In the genomic region with DNA sequence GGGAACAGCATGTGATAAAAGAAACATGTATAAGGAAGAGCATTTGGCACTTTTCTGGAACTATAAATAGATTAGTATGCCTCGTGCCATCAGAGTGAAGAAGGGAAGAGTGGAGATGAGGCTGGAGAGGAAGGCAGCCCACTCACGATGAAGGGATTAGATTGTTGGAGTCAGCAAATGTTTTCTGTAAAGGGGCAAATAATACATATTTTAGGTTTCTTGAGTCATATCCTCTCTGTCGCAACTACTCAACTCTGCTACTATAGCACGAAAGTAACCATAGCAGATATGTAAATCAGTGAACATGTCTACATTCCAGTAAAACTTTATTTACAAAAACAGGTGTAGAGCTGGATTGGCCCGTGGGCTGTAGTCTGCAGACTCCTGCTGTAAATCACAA, we compare ENCODE assay signal across 8 cellular contexts.
DNase-seq lines count a peak whose midpoint lies in the region; ATAC-seq, FAIRE-seq and TF ChIP-seq lines count a peak whose summit lies in the region.

No MANE protein-coding gene starts in this region.

- POLR2A ChIA-PET in IMR-90 (lab: Charles Lee; ENCODE audit: unreplicated experiment): no interaction called here

- H2BK5ac ChIP-seq in IMR-90 (ENCODE audit: low read depth, low read length, poor library complexity, severe bottlenecking): peak overlapping the region; percentile 76
- no peak overlapping the region for H2BK5ac ChIP-seq in mesendoderm (ENCODE audit: low read length)

- H3K9ac ChIP-seq in IMR-90 (ENCODE audit: low read depth, low read length) (no peak overlapping the region), mucosa of rectum (ENCODE audit: low read depth in 1 of 2, low read length in 2 of 2) (no peak overlapping the region), mesendoderm (ENCODE audit: low read length) (no peak overlapping the region)

- H4K8ac ChIP-seq in IMR-90 (ENCODE audit: low read depth in 2 of 2, low read length in 2 of 2) (peak overlapping the region; percentile 23 to 91; a peak in 3 of 4 replicates), mesendoderm (ENCODE audit: low read depth, low read length) (no peak overlapping the region)

- intact Hi-C loops in IMR-90 (cut with micrococcal nuclease): loop anchor here (2.0 to 10.0 kb wide), 4 partner anchors 57 to 689 kb away; partner anchors contain the start of genes MAN1A2 and TTF2
- intact Hi-C loops in body of pancreas (cut with DNase I): no loop called here

- H3K27ac ChIP-seq in IMR-90 (ENCODE audit: insufficient read depth, low read length): peak overlapping the region; percentile 64; the same call in 1 of the 2 replicates
- H3K27ac ChIP-seq in body of pancreas: peak overlapping the region; percentile 63 to 79 (median 73)
- H3K27ac ChIP-seq in mucosa of rectum (ENCODE audit: low read depth in 2 of 2, low read length in 2 of 2): peak overlapping the region in 1 of 2 donors; percentile 38
- no peak overlapping the region for H3K27ac ChIP-seq in small intestine (ENCODE audit: low read depth in 1 of 2, low read length in 1 of 2)
- H3K27ac ChIP-seq in mesendoderm (ENCODE audit: low read depth, low read length): no peak overlapping the region

- H3K4ac ChIP-seq in IMR-90 (ENCODE audit: low read depth, low read length) (peak overlapping the region; percentile 94), mesendoderm (ENCODE audit: low read depth, low read length) (no peak overlapping the region)

- H3K4me1 ChIP-seq in IMR-90 (ENCODE audit: control insufficient read depth, insufficient read depth, low read length) (peaks cover 14% of the 10 kb centered on the region), body of pancreas (peaks cover 77% of the 10 kb centered on the region), mucosa of rectum (ENCODE audit: control insufficient read depth in 2 of 2, insufficient read depth in 2 of 2, low read length in 2 of 2) (peaks cover 11 to 13% of the 10 kb centered on the region in 2 donors), small intestine (ENCODE audit: control insufficient read depth in 2 of 2, insufficient read depth in 1 of 2, low read depth in 1 of 2, low read length in 1 of 2) (no peaks in the 10 kb centered on the region), mesendoderm (ENCODE audit: control insufficient read depth, low read depth, low read length) (peaks cover 2% of the 10 kb centered on the region)

- H2BK120ac ChIP-seq in IMR-90 (ENCODE audit: low read depth, low read length) (peak overlapping the region; percentile 95), mesendoderm (ENCODE audit: low read depth, low read length) (no peak overlapping the region)

- H2AK5ac ChIP-seq in IMR-90 (ENCODE audit: low read depth, low read length) (peak overlapping the region; percentile 91), mesendoderm (ENCODE audit: low read length) (no peak overlapping the region)

- ATAC-seq in IMR-90 (ENCODE audit: low read depth): peak; percentile 76
- ATAC-seq in body of pancreas: peak; percentile 8

- H4K5ac ChIP-seq in IMR-90 (ENCODE audit: low read depth, low read length) (no peak overlapping the region; the same call in 1 of the 2 replicates), mesendoderm (ENCODE audit: low read length) (no peak overlapping the region)

- in situ Hi-C loops in IMR-90 (cut with MboI; ENCODE audit: low sequenced_read_pairs): loop anchor here (10.0 to 25.0 kb wide), 3 partner anchors 134 to 391 kb away; partner anchors contain the start of genes MAN1A2 and TENT5C

- TF ChIP-seq POLR2A in IMR-90 (IDR thresholded peaks at IDR 0.05; ENCODE audit: low read depth, low read length): no peak
- no peak for TF ChIP-seq POLR2A in body of pancreas (IDR thresholded peaks at IDR 0.05)

- H4K91ac ChIP-seq in IMR-90 (ENCODE audit: insufficient read depth, low read depth, low read length): peak overlapping the region; percentile 72

- peak overlapping the region; percentile 69 for H3K14ac ChIP-seq in IMR-90 (replicated peaks; ENCODE audit: low read depth, low read length)

- H3K79me1 ChIP-seq in IMR-90 (ENCODE audit: low read depth in 1 of 2, low read length in 2 of 2): peaks cover 0 to 12% of the 10 kb centered on the region in 2 experiments; a peak in 2 of 4 replicates
- H3K79me1 ChIP-seq in mesendoderm (ENCODE audit: low read length): no peaks in the 10 kb centered on the region

- H2AFZ ChIP-seq in IMR-90 (replicated peaks; ENCODE audit: low read length, poor library complexity): peak overlapping the region; percentile 81

- no peaks in the 10 kb centered on the region for H4K20me1 ChIP-seq in IMR-90 (ENCODE audit: insufficient read depth, low read length)

- peaks cover 11% of the 10 kb centered on the region for H3K9me1 ChIP-seq in IMR-90 (ENCODE audit: insufficient read depth, low read length)

- H2BK15ac ChIP-seq in IMR-90 (ENCODE audit: low read depth, low read length): peak overlapping the region; percentile 83; the same call in 1 of the 3 replicates
- no peak overlapping the region for H2BK15ac ChIP-seq in mesendoderm (replicated peaks; ENCODE audit: low read depth)

- CTCF ChIA-PET in IMR-90 (lab: Yijun Ruan, JAX): interaction anchor here (0.6 to 2.6 kb wide), 22 partner anchors 8 to 245 kb away, joined by 3 to 17 read pairs (median 4); no protein-coding TSS in a partner anchor

- TF ChIP-seq RAD21 in IMR-90 (IDR thresholded peaks at IDR 0.05; ENCODE audit: low read length): no peak; the same call in 1 of the 2 replicates

- H3K9me3 ChIP-seq in IMR-90 (ENCODE audit: control insufficient read depth, insufficient read depth, low read length): no peaks in the 10 kb centered on the region
- H3K9me3 ChIP-seq in body of pancreas: no peaks in the 10 kb centered on the region
- no peaks in the 10 kb centered on the region for H3K9me3 ChIP-seq in mucosa of rectum (ENCODE audit: control insufficient read depth in 2 of 2, low read length in 2 of 2)
- no peaks in the 10 kb centered on the region for H3K9me3 ChIP-seq in small intestine (ENCODE audit: control insufficient read depth, low read depth)

- no peaks in the 10 kb centered on the region for H3K79me2 ChIP-seq in mesendoderm (ENCODE audit: control insufficient read depth, insufficient read depth, low read length)

- dilution Hi-C loops in IMR-90 (cut with HindIII; ENCODE audit: low sequenced_read_pairs, unreplicated experiment): no loop called here

- no peak overlapping the region for H2AK9ac ChIP-seq in IMR-90 (replicated peaks; ENCODE audit: low read depth, low read length, poor library complexity)

- H3K4me2 ChIP-seq in IMR-90 (ENCODE audit: low read depth, low read length): peak overlapping the region; percentile 66
- H3K4me2 ChIP-seq in mesendoderm (ENCODE audit: low read length): no peak overlapping the region

- H3K4me3 ChIP-seq in IMR-90 (ENCODE audit: insufficient read depth, low read depth, low read length) (no peak overlapping the region), body of pancreas (no peak overlapping the region), mucosa of rectum (ENCODE audit: low read length in 2 of 2) (peak overlapping the region; percentile 57 to 61), small intestine (ENCODE audit: low read depth in 1 of 2, low read length in 2 of 2) (no peak overlapping the region), mesendoderm (ENCODE audit: low read length) (no peak overlapping the region)

- peak overlapping the region; percentile 98 for H2BK20ac ChIP-seq in IMR-90 (ENCODE audit: low read depth, low read length)

- no peak for FAIRE-seq in small intestine (lab: Jason Lieb, UNC)

- no peaks in the 10 kb centered on the region for H3K27me3 ChIP-seq in IMR-90 (ENCODE audit: control insufficient read depth, insufficient read depth, low read length)
- H3K27me3 ChIP-seq in body of pancreas: no peaks in the 10 kb centered on the region
- H3K27me3 ChIP-seq in mucosa of rectum (ENCODE audit: control insufficient read depth in 2 of 2, insufficient read depth in 2 of 2, low read length in 2 of 2): no peaks in the 10 kb centered on the region
- no peaks in the 10 kb centered on the region for H3K27me3 ChIP-seq in small intestine (ENCODE audit: control insufficient read depth in 2 of 2, insufficient read depth in 2 of 2, low read length in 2 of 2)
- H3K27me3 ChIP-seq in mesendoderm (ENCODE audit: insufficient read depth, low read length, poor library complexity): no peaks in the 10 kb centered on the region

- 0% methylated on average over 1 of the region's 5 CpGs; no CpG with 5 or more reads in 1 of the 2 experiments for WGBS in IMR-90 (ENCODE audit: extremely low coverage in 2 of 2, insufficient read length in 1 of 2), 2 experiments
- 25 to 26% methylated on average over 5 of the region's 5 CpGs for WGBS in body of pancreas, 2 donors
- WGBS in small intestine, 3 donors: 34 to 43% (median 39%) methylated on average over 5 of the region's 5 CpGs
- WGBS in mesendoderm (ENCODE audit: extremely low coverage, insufficient coverage, low lambda C conversion rate): no CpG with 5 or more reads among the region's 5 CpGs

- H3K18ac ChIP-seq in IMR-90 (ENCODE audit: low read depth, low read length) (peak overlapping the region; percentile 82), mesendoderm (ENCODE audit: low read length) (no peak overlapping the region)

- no peak for TF ChIP-seq CTCF in AG09319 (IDR thresholded peaks at IDR 0.05; ENCODE audit: low read depth, low read length)
- no peak for TF ChIP-seq CTCF in IMR-90 (conservative IDR thresholded peaks at IDR 0.05; ENCODE audit: low read depth, low read length)
- TF ChIP-seq CTCF in body of pancreas (IDR thresholded peaks at IDR 0.05): no peak

- BruUV-seq in IMR-90 (replicated peaks; lab: Mats Ljungman, UMichigan): no TSS peak

- H3K56ac ChIP-seq in IMR-90 (ENCODE audit: extremely low read depth, insufficient read depth, low read length): no peak overlapping the region
- H3K56ac ChIP-seq in mesendoderm (ENCODE audit: low read length): no peak overlapping the region

- DNase-seq in AG09319 (ENCODE audit: extremely low read depth, low read depth) (peak; percentile 49), IMR-90 (peak; percentile 85), body of pancreas (no peak), iPS-NIHi7 (ENCODE audit: extremely low spot score) (no peak), small intestine (no peak), mesendoderm (no peak), SW 1271 (lab: John Stamatoyannopoulos, UW) (no peak)

- peak overlapping the region; percentile 84; the same call in 1 of the 2 replicates for H3K23ac ChIP-seq in IMR-90 (ENCODE audit: low read depth, low read length)
- no peak overlapping the region for H3K23ac ChIP-seq in mesendoderm (ENCODE audit: low read length)

- no peaks in the 10 kb centered on the region for H3K36me3 ChIP-seq in IMR-90 (ENCODE audit: control insufficient read depth, insufficient read depth, low read length)
- no peaks in the 10 kb centered on the region for H3K36me3 ChIP-seq in body of pancreas (replicated peaks in 1 of 2; ENCODE audit: insufficient read depth in 1 of 2, low read depth in 2 of 2)
- H3K36me3 ChIP-seq in mucosa of rectum (ENCODE audit: control insufficient read depth in 2 of 2, insufficient read depth in 2 of 2, low read length in 2 of 2): no peaks in the 10 kb centered on the region
- H3K36me3 ChIP-seq in small intestine (ENCODE audit: control insufficient read depth in 2 of 2, insufficient read depth in 2 of 2, low read length in 2 of 2): no peaks in the 10 kb centered on the region
- no peaks in the 10 kb centered on the region for H3K36me3 ChIP-seq in mesendoderm (ENCODE audit: control insufficient read depth, insufficient read depth, low read length)

TF ChIP-seq in IMR-90, 13 proteins besides CTCF, POLR2A, EP300 and RAD21 (continues in another document):
- TF ChIP-seq MAZ (IDR thresholded peaks at IDR 0.05; ENCODE audit: borderline replicate concordance, low read depth, low read length): no peak
- peak; percentile 95 for TF ChIP-seq CEBPB (IDR thresholded peaks at IDR 0.05; ENCODE audit: low read depth, low read length)

Comparison
In these comparisons a context has a peak if more than half of its experiments do, and no peak if none do; other contexts are left out.
1. DNase-seq: peak in AG09319 (single experiment) and IMR-90 (single experiment); none in body of pancreas (0 of 4), iPS-NIHi7 (single experiment), small intestine (single experiment), mesendoderm (single experiment) and SW 1271 (0 of 2).
2. H3K27ac ChIP-seq: peak in IMR-90 (single experiment) and body of pancreas (4 of 4); none in small intestine (0 of 2) and mesendoderm (single experiment).
3. H3K4me3 ChIP-seq: peak in mucosa of rectum (2 of 2); none in IMR-90 (single experiment), body of pancreas (0 of 2), small intestine (0 of 2) and mesendoderm (single experiment).